In genomic region chr1:225467193-225468020, GRCh38 we compare ENCODE assay signal across 8 cellular contexts. TPM values are rescaled to one million over a fixed set of nuclear protein-coding genes. Genes with fewer than 3 reads are reported as not detected.
DNase-seq lines count a peak whose midpoint lies in the region; ATAC-seq, FAIRE-seq and TF ChIP-seq lines count a peak whose summit lies in the region.

No MANE protein-coding gene starts in this region.

- H3K36me3 ChIP-seq in astrocyte (ENCODE audit: insufficient read depth, low read length) (no peaks in the 10 kb centered on the region), mucosa of stomach (ENCODE audit: control insufficient read depth, insufficient read depth, low read length) (no peaks in the 10 kb centered on the region), stomach (no peaks in the 10 kb centered on the region)

- H3K4me3 Mint-ChIP-seq in T-helper 2 cell treated with Interferon-gamma antibody and Interleukin-4, amounts not matched to agents 5 μg/mL and 100 μg/mL, for 36 hours = peak overlapping the region; percentile 95
- no peak overlapping the region for H3K4me3 Mint-ChIP-seq in astrocyte (ENCODE audit: unreplicated experiment)

- intact Hi-C loops in stomach (cut with DNase I; ENCODE audit: low total_unique reads) = no loop called here

- H3K27me3 Mint-ChIP-seq in T-helper 2 cell treated with Interferon-gamma antibody and Interleukin-4, amounts not matched to agents 5 μg/mL and 100 μg/mL, for 36 hours (ENCODE audit: low read depth) = no peaks in the 10 kb centered on the region
- H3K27me3 Mint-ChIP-seq in astrocyte (ENCODE audit: low read depth, unreplicated experiment) = peaks cover 2% of the 10 kb centered on the region

- no peak for TF ChIP-seq EP300 in stomach (IDR thresholded peaks at IDR 0.05)

- TF ChIP-seq POLR2A in GM18951 (IDR thresholded peaks at IDR 0.05; ENCODE audit: extremely low read depth, insufficient read depth, insufficient read length) = peak; percentile 91
- no peak for TF ChIP-seq POLR2A in stomach (IDR thresholded peaks at IDR 0.05)

- H3K9me3 Mint-ChIP-seq in T-helper 2 cell treated with Interferon-gamma antibody and Interleukin-4, amounts not matched to agents 5 μg/mL and 100 μg/mL, for 36 hours = no peaks in the 10 kb centered on the region
- H3K9me3 Mint-ChIP-seq in astrocyte (ENCODE audit: unreplicated experiment) = no peaks in the 10 kb centered on the region

- FAIRE-seq in astrocyte (lab: Jason Lieb, UNC) = no peak

- H3K4me3 ChIP-seq in astrocyte (ENCODE audit: insufficient read depth, low read depth, low read length) (no peak overlapping the region), mucosa of stomach (ENCODE audit: low read length) (no peak overlapping the region), stomach (peak overlapping the region; percentile 4 to 37 (median 28))

- ATAC-seq in HG03139 (IDR thresholded peaks at IDR 0.05; ENCODE audit: unreplicated experiment) = peak; percentile 95

- H2AFZ ChIP-seq in astrocyte (ENCODE audit: low read depth, low read length) = peak overlapping the region; percentile 68

- H3K9me3 ChIP-seq in astrocyte (ENCODE audit: insufficient read depth, low read depth, low read length) (no peaks in the 10 kb centered on the region), mucosa of stomach (ENCODE audit: control insufficient read depth, low read length) (no peaks in the 10 kb centered on the region), stomach (no peaks in the 10 kb centered on the region)

- H3K4me1 Mint-ChIP-seq in T-helper 2 cell treated with Interferon-gamma antibody and Interleukin-4, amounts not matched to agents 5 μg/mL and 100 μg/mL, for 36 hours (ENCODE audit: low read depth) = peaks cover 49% of the 10 kb centered on the region
- peaks cover 22% of the 10 kb centered on the region for H3K4me1 Mint-ChIP-seq in astrocyte (ENCODE audit: low read depth, unreplicated experiment)

- no peaks in the 10 kb centered on the region for H3K36me3 Mint-ChIP-seq in T-helper 2 cell treated with Interferon-gamma antibody and Interleukin-4, amounts not matched to agents 5 μg/mL and 100 μg/mL, for 36 hours (ENCODE audit: low read depth)
- H3K36me3 Mint-ChIP-seq in astrocyte (ENCODE audit: low read depth, unreplicated experiment) = peaks cover 2% of the 10 kb centered on the region

- DNase-seq in T-helper 2 cell treated with Interferon-gamma antibody and Interleukin-4, amounts not matched to agents 5 μg/mL and 100 μg/mL, for 36 hours (ENCODE audit: low spot score) = peak; percentile 83
- DNase-seq in astrocyte (ENCODE audit: low read depth) (no peak), stomach (peak; percentile 63), EL (no peak), iPS-NIHi7 (ENCODE audit: extremely low spot score) (no peak)

- H3K4me1 ChIP-seq in astrocyte (ENCODE audit: insufficient read depth, low read length) (peaks cover 21% of the 10 kb centered on the region), mucosa of stomach (ENCODE audit: control insufficient read depth, insufficient read depth, low read length) (peaks cover 16% of the 10 kb centered on the region), stomach (peaks cover 0 to 31% (median 7%) of the 10 kb centered on the region in 4 donors)

- in situ Hi-C loops in GM18951 (cut with MboI; ENCODE audit: low sequenced_read_pairs, unreplicated experiment) = no loop called here

- H3K4me2 ChIP-seq in astrocyte (ENCODE audit: low read length) = peak overlapping the region; percentile 30

- TF ChIP-seq CTCF in astrocyte (IDR thresholded peaks at IDR 0.05; ENCODE audit: insufficient read depth, low read depth, low read length) (no peak), stomach (IDR thresholded peaks at IDR 0.05) (no peak)

- H3K27me3 ChIP-seq in astrocyte (ENCODE audit: insufficient read depth, low read length) (no peaks in the 10 kb centered on the region), mucosa of stomach (ENCODE audit: control insufficient read depth, insufficient read depth, low read length) (no peaks in the 10 kb centered on the region), stomach (no peaks in the 10 kb centered on the region)

- 48 to 67% (median 64%) methylated on average over 21 to 26 of the region's 26 CpGs for WGBS in stomach, 5 donors

- no peaks in the 10 kb centered on the region for H3K79me2 ChIP-seq in astrocyte (ENCODE audit: insufficient read depth, low read length)

- no peaks in the 10 kb centered on the region for H4K20me1 ChIP-seq in astrocyte (ENCODE audit: insufficient read depth, low read length)

- no peak overlapping the region for H3K27ac ChIP-seq in astrocyte (ENCODE audit: low read depth, low read length)
- peak overlapping the region; percentile 66 to 87 (median 73) for H3K27ac ChIP-seq in stomach

- H3K9ac ChIP-seq in astrocyte (ENCODE audit: low read length) = no peak overlapping the region
- H3K9ac ChIP-seq in mucosa of stomach (ENCODE audit: low read length) = peak overlapping the region; percentile 47

- peak overlapping the region; percentile 97 for H3K27ac Mint-ChIP-seq in T-helper 2 cell treated with Interferon-gamma antibody and Interleukin-4, amounts not matched to agents 5 μg/mL and 100 μg/mL, for 36 hours
- no peak overlapping the region for H3K27ac Mint-ChIP-seq in astrocyte (ENCODE audit: unreplicated experiment)

RNA-seq across cellular contexts. Expression of gene LBR, which starts 39.6 kb away (rescaled TPM):
- total RNA-seq in astrocyte = 35.0 and 42.6 TPM in 2 replicates
- 100 to 1,000 TPM in 2 of 5 donors, 10 to 100 TPM in 3; 47.8 to 159 (median 83.4) TPM for total RNA-seq in stomach
- 10 to 100 TPM in 1 of 3 donors, 1 to 10 TPM in 2; 6.9 to 25.5 (median 6.9) TPM for polyA plus RNA-seq in stomach

Comparison
In these comparisons a context has a peak if more than half of its experiments do, and no peak if none do; other contexts are left out.
1. DNase-seq: peak in T-helper 2 cell treated with Interferon-gamma antibody and Interleukin-4, amounts not matched to agents 5 μg/mL and 100 μg/mL, for 36 hours (single experiment) and stomach (single experiment); none in astrocyte (single experiment), EL (single experiment) and iPS-NIHi7 (single experiment).
2. H3K4me3 ChIP-seq: peak in stomach (4 of 4); none in astrocyte (single experiment) and mucosa of stomach (single experiment).